In genomic region chr5:34522599-34523381, GRCh38 we compare ENCODE assay signal across 8 cellular contexts.
A peak's percentile ranks its signal among the peaks of the same experiment; 100 is the strongest.
DNase-seq lines count a peak whose midpoint lies in the region; ATAC-seq, FAIRE-seq and TF ChIP-seq lines count a peak whose summit lies in the region.

No MANE protein-coding gene starts in this region.

- TF ChIP-seq CTCF in K562 (IDR thresholded peaks at IDR 0.05 in 2 of 3, conservative IDR thresholded peaks at IDR 0.05 in 1 of 3; ENCODE audit: insufficient read depth in 2 of 3, low read depth in 1 of 3, low read length in 3 of 3) = peak; percentile 80 to 92 (median 84)

- H2AFZ ChIP-seq in K562 (ENCODE audit: low read depth, low read length) = peak overlapping the region; percentile 6; the same call in 1 of the 2 replicates

- no peaks in the 10 kb centered on the region for H3K9me3 ChIP-seq in T-helper 17 cell (ENCODE audit: control insufficient read depth, low read length, poor library complexity, severe bottlenecking)
- H3K9me3 ChIP-seq in K562 (replicated peaks; ENCODE audit: control insufficient read depth, insufficient read depth, low read depth, low read length) = no peaks in the 10 kb centered on the region
- no peaks in the 10 kb centered on the region for H3K9me3 ChIP-seq in iPS DF 6.9 (ENCODE audit: control insufficient read depth, insufficient read depth, low read length)

- no peak overlapping the region for H3K4me2 ChIP-seq in K562 (ENCODE audit: insufficient read depth, low read length)

- H3K27me3 Mint-ChIP-seq in T-helper 17 cell = peaks cover 9% of the 10 kb centered on the region

- H3K27ac Mint-ChIP-seq in T-helper 17 cell = peak overlapping the region; percentile 37

- no peak overlapping the region for H3K9ac ChIP-seq in K562 (ENCODE audit: insufficient read depth in 1 of 2, low read depth in 2 of 2, low read length in 2 of 2)

- ATAC-seq in HG02870 (IDR thresholded peaks at IDR 0.05; ENCODE audit: unreplicated experiment) (peak; percentile 74), T-helper 17 cell (peak; percentile 64), K562 (peak; percentile 88)

- TF ChIP-seq EP300 in K562 (IDR thresholded peaks at IDR 0.05; ENCODE audit: low read length) = no peak

- H3K4me3 ChIP-seq in K562 (no peak overlapping the region), iPS DF 6.9 (ENCODE audit: low read length) (no peak overlapping the region)

- H3K36me3 Mint-ChIP-seq in T-helper 17 cell (ENCODE audit: low read depth) = no peaks in the 10 kb centered on the region

- no peaks in the 10 kb centered on the region for H3K36me3 ChIP-seq in K562 (ENCODE audit: control insufficient read depth, insufficient read depth, low read length)
- no peaks in the 10 kb centered on the region for H3K36me3 ChIP-seq in iPS DF 6.9 (ENCODE audit: control insufficient read depth, insufficient read depth, low read length)

- TF ChIP-seq POLR2A in GM12892 (IDR thresholded peaks at IDR 0.05; ENCODE audit: low read depth, low read length) (no peak), K562 (conservative IDR thresholded peaks at IDR 0.05) (no peak)

- H3K27ac ChIP-seq in K562 (ENCODE audit: extremely low read depth, low read depth, low read length) (no peak overlapping the region), iPS DF 6.9 (ENCODE audit: low read length) (peak overlapping the region; percentile 59)

- no peaks in the 10 kb centered on the region for H3K79me2 ChIP-seq in K562 (ENCODE audit: control insufficient read depth, insufficient read depth, low read length)

- H3K4me1 Mint-ChIP-seq in T-helper 17 cell = peaks cover 5% of the 10 kb centered on the region

- WGBS in K562 (ENCODE audit: insufficient coverage, low coverage, missing lambda C conversion rate) = 34% methylated on average over 11 of the region's 11 CpGs
- WGBS in iPS DF 6.9 (ENCODE audit: insufficient coverage, insufficient read length) = no CpG with 5 or more reads among the region's 11 CpGs

- H3K4me1 ChIP-seq in K562 (replicated peaks in 1 of 2; ENCODE audit: control insufficient read depth in 2 of 2, insufficient read depth in 2 of 2, low read length in 2 of 2) (peaks cover 14 to 35% of the 10 kb centered on the region in 2 experiments; a peak in 3 of 5 replicates), iPS DF 6.9 (ENCODE audit: control insufficient read depth, insufficient read depth, low read length) (peaks cover 4% of the 10 kb centered on the region)

- FAIRE-seq in GM12892 (lab: Jason Lieb, UNC) = peak; percentile 90
- FAIRE-seq in K562 (lab: Jason Lieb, UNC) = peak; percentile 92

- in situ Hi-C loops in K562 (cut with MboI) = no loop called here

- H4K20me1 ChIP-seq in K562 (replicated peaks; ENCODE audit: control insufficient read depth, insufficient read depth, low read length) = no peaks in the 10 kb centered on the region

- no peak overlapping the region for H3K4me3 Mint-ChIP-seq in T-helper 17 cell

- intact Hi-C loops in K562 (cut with micrococcal nuclease) = loop anchor here (1.0 to 10.0 kb wide), 7 partner anchors 16 to 481 kb away; partner anchors contain the start of gene RAI14

- TF ChIP-seq RAD21 in K562 (CRISPR knock-in tag; conservative IDR thresholded peaks at IDR 0.05 in 1 of 2, IDR thresholded peaks at IDR 0.05 in 1 of 2) = peak; percentile 92 to 95

- H3K9me1 ChIP-seq in K562 (ENCODE audit: control insufficient read depth, insufficient read depth, low read length) = no peaks in the 10 kb centered on the region

- DNase-seq in 8988T (peak; percentile 52), GM12892 (ENCODE audit: insufficient read length) (peak; percentile 45), NCI-H146 (lab: John Stamatoyannopoulos, UW) (peak; percentile 78), T-helper 17 cell (peak in 1 of 3 donors; percentile 34), K562 (ENCODE audit: extremely low read depth in 1 of 4, low spot score in 3 of 4) (peak; percentile 77 to 88 (median 79)), iPS DF 6.9 (ENCODE audit: low read depth, low spot score) (peak; percentile 93)
- DNase-seq in stimulated activated CD4-positive, alpha-beta T cell treated with anti-CD3 and anti-CD28 coated beads, Interleukin-12 subunit alpha, Interleukin-12 subunit beta, amount 100 ng/mL, for 4 hours = peak; percentile 26

- BruUV-seq in K562 (replicated peaks; lab: Mats Ljungman, UMichigan) = no TSS peak

- H3K27me3 ChIP-seq in K562 (ENCODE audit: control insufficient read depth in 2 of 2, insufficient read depth in 2 of 2, low read length in 2 of 2) = no peaks in the 10 kb centered on the region
- H3K27me3 ChIP-seq in iPS DF 6.9 (ENCODE audit: control insufficient read depth, insufficient read depth, low read length) = no peaks in the 10 kb centered on the region

- CTCF ChIA-PET in K562 (lab: Yijun Ruan, JAX; ENCODE audit: low intra/inter-chr PET ratio) = interaction anchor here (0.6 to 2.9 kb wide), 10 partner anchors 14 to 1928 kb away, joined by 3 to 38 read pairs (median 4); partner anchors contain the start of gene RAI14

- POLR2A ChIA-PET in K562 (lab: Yijun Ruan, JAX) = interaction anchor here (0.7 to 1.0 kb wide), 4 partner anchors 9 to 381 kb away, joined by 3 to 5 read pairs (median 3); no protein-coding TSS in a partner anchor

TF ChIP-seq in K562, 482 proteins besides CTCF, POLR2A, EP300 and RAD21 (continues in another document):
- TF ChIP-seq ARNT (IDR thresholded peaks at IDR 0.05) (peak in 1 of 2 experiments; percentile 56; a peak in 1 of 4 replicates), ZNF592 (IDR thresholded peaks at IDR 0.05) (peak; percentile 33; the same call in 1 of the 2 replicates), DEAF1 (CRISPR knock-in tag; IDR thresholded peaks at IDR 0.05) (peak; percentile 77), HNRNPL (IDR thresholded peaks at IDR 0.05; ENCODE audit: low read depth, low read length) (no peak), PRPF4 (IDR thresholded peaks at IDR 0.05; ENCODE audit: insufficient read depth, low read depth, low read length, poor library complexity, severe bottlenecking) (no peak), CEBPB (tag; IDR thresholded peaks at IDR 0.05) (0 out of 2 replicates have a peak, but pooled peaks have one; percentile 24), SIN3A (IDR thresholded peaks at IDR 0.05; ENCODE audit: borderline replicate concordance in 2 of 2, control insufficient read depth in 1 of 2, low read depth in 2 of 2, low read length in 2 of 2) (no peak), ELF1 (tag; IDR thresholded peaks at IDR 0.05) (peak; percentile 20; the same call in 1 of the 2 replicates), LCOR (CRISPR knock-in tag; IDR thresholded peaks at IDR 0.05) (0 out of 2 replicates have a peak, but pooled peaks have one; percentile 26), NR2C1 (IDR thresholded peaks at IDR 0.05) (no peak), NR2C1 (tag; IDR thresholded peaks at IDR 0.05) (0 out of 2 replicates have a peak, but pooled peaks have one; percentile 33), RCOR1 (IDR thresholded peaks at IDR 0.05; ENCODE audit: borderline replicate concordance in 1 of 2, low read depth in 2 of 2, low read length in 2 of 2) (peak in 1 of 2 experiments; percentile 42; a peak in 1 of 4 replicates), ARID2 (IDR thresholded peaks at IDR 0.05) (peak; percentile 80), NR4A1 (CRISPR knock-in tag; IDR thresholded peaks at IDR 0.05) (no peak), NR4A1 (tag; IDR thresholded peaks at IDR 0.05) (0 out of 2 replicates have a peak, but pooled peaks have one; percentile 64), CAMTA2 (CRISPR knock-in tag; conservative IDR thresholded peaks at IDR 0.05) (no peak), CC2D1A (IDR thresholded peaks at IDR 0.05) (peak; percentile 75), L3MBTL2 (IDR thresholded peaks at IDR 0.05) (peak; percentile 45; the same call in 1 of the 2 replicates)
